In genomic region chr6:170088349-170088951, GRCh38 we compare ENCODE assay signal across 9 cellular contexts.
DNase-seq lines count a peak whose midpoint lies in the region; ATAC-seq and TF ChIP-seq lines count a peak whose summit lies in the region.
"Had no signal": no experiment of that assay in that cellular context is flagged by ENCODE, and none has a peak within 500 bp of the region (broad histone marks: within the 10 kb centered on the region; RNA-seq: fewer than 3 reads in every experiment).

No MANE protein-coding gene starts in this region.

- no CpG with 5 or more reads among the region's 28 CpGs for WGBS in right lobe of liver (ENCODE audit: insufficient coverage, low coverage, low lambda C conversion rate, missing lambda C conversion rate)

- H4K20me1 ChIP-seq in BLaER1 (peaks cover 16% of the 10 kb centered on the region), PC-9 (ENCODE audit: insufficient read depth) (no peaks in the 10 kb centered on the region)

- CTCF ChIA-PET in PC-9 (lab: Charles Lee) = no interaction called here

- peaks cover 29% of the 10 kb centered on the region for H3K4me1 Mint-ChIP-seq in T-helper 2 cell treated with Interferon-gamma antibody and Interleukin-4, amounts not matched to agents 5 μg/mL and 100 μg/mL, for 36 hours (ENCODE audit: low read depth)

- peaks cover 5% of the 10 kb centered on the region for H3K36me3 Mint-ChIP-seq in T-helper 2 cell treated with Interferon-gamma antibody and Interleukin-4, amounts not matched to agents 5 μg/mL and 100 μg/mL, for 36 hours (ENCODE audit: low read depth)

- intact Hi-C loops in right lobe of liver (cut with DNase I) = no loop called here
- intact Hi-C loops in PC-9 (cut with micrococcal nuclease; ENCODE audit: unreplicated experiment) = no loop called here

- no peaks in the 10 kb centered on the region for H3K79me2 ChIP-seq in PC-9 (ENCODE audit: low read depth)

- H3K4me2 ChIP-seq in BLaER1 (peak overlapping the region; percentile 99), PC-9 (no peak overlapping the region)

- H3K36me3 ChIP-seq in BLaER1 = no peaks in the 10 kb centered on the region
- H3K36me3 ChIP-seq in right lobe of liver = no peaks in the 10 kb centered on the region
- H3K36me3 ChIP-seq in PC-9 (ENCODE audit: low read depth) = no peaks in the 10 kb centered on the region

- peak overlapping the region; percentile 94 for H3K4me3 Mint-ChIP-seq in T-helper 2 cell treated with Interferon-gamma antibody and Interleukin-4, amounts not matched to agents 5 μg/mL and 100 μg/mL, for 36 hours

- POLR2A ChIA-PET in PC-9 (lab: Charles Lee; ENCODE audit: unreplicated experiment) = no interaction called here

- no peaks in the 10 kb centered on the region for H3K9me2 ChIP-seq in PC-9 (ENCODE audit: insufficient read depth)

- H3K27ac Mint-ChIP-seq in T-helper 2 cell treated with Interferon-gamma antibody and Interleukin-4, amounts not matched to agents 5 μg/mL and 100 μg/mL, for 36 hours = peak overlapping the region; percentile 100

- H3K9me3 Mint-ChIP-seq in T-helper 2 cell treated with Interferon-gamma antibody and Interleukin-4, amounts not matched to agents 5 μg/mL and 100 μg/mL, for 36 hours = no peaks in the 10 kb centered on the region

- H2AFZ ChIP-seq in PC-9 = no peak overlapping the region

- peaks cover 2% of the 10 kb centered on the region for H3K27me3 Mint-ChIP-seq in T-helper 2 cell treated with Interferon-gamma antibody and Interleukin-4, amounts not matched to agents 5 μg/mL and 100 μg/mL, for 36 hours (ENCODE audit: low read depth)

- H3K27me3 ChIP-seq in BLaER1 = no peaks in the 10 kb centered on the region
- H3K27me3 ChIP-seq in right lobe of liver = no peaks in the 10 kb centered on the region
- peaks cover 52% of the 10 kb centered on the region for H3K27me3 ChIP-seq in PC-9 (ENCODE audit: insufficient read depth, low read depth)

- H3K27ac ChIP-seq in BLaER1 (peak overlapping the region; percentile 83), right lobe of liver (no peak overlapping the region), PC-9 (no peak overlapping the region)

- peak; percentile 1 for ATAC-seq in GM21447 (IDR thresholded peaks at IDR 0.05; ENCODE audit: unreplicated experiment)
- peak in 3 of 4 donors; percentile 17 to 34 (median 26) for ATAC-seq in right lobe of liver
- no peak for ATAC-seq in HG02840 (IDR thresholded peaks at IDR 0.05; ENCODE audit: low FRiP score, unreplicated experiment)

- no peak for DNase-seq in T-helper 2 cell treated with Interferon-gamma antibody and Interleukin-4, amounts not matched to agents 5 μg/mL and 100 μg/mL, for 36 hours (ENCODE audit: low spot score)
- peak in 2 of 3 donors; percentile 37 to 51 for DNase-seq in right lobe of liver
- no peak for DNase-seq in PC-9
- no peak for DNase-seq in globus pallidus (ENCODE audit: low spot score)
- no peak for DNase-seq in DMS53 treated with DMSO at 0.1 percent for 48 hours (lab: John Stamatoyannopoulos, UW; ENCODE audit: unreplicated experiment)
- DNase-seq: DMS79 treated with DMSO at 0.1 percent for 48 hours had no signal

- BruUV-seq in PC-9 (replicated peaks; lab: Mats Ljungman, UMichigan) = no TSS peak

- H3F3A ChIP-seq in PC-9 (ENCODE audit: insufficient read depth, low read depth) = no peaks in the 10 kb centered on the region

- TF ChIP-seq POLR2A in right lobe of liver (IDR thresholded peaks at IDR 0.05) = no peak

- H3K9ac ChIP-seq in BLaER1 = peak overlapping the region; percentile 58

- H3K4me3 ChIP-seq in BLaER1 = peak overlapping the region; percentile 52
- no peak overlapping the region for H3K4me3 ChIP-seq in right lobe of liver
- H3K4me3 ChIP-seq in PC-9 = no peak overlapping the region

- TF ChIP-seq CTCF in right lobe of liver (IDR thresholded peaks at IDR 0.05) (no peak), PC-9 (conservative IDR thresholded peaks at IDR 0.05) (no peak)

- H3K9me3 ChIP-seq in BLaER1 (no peaks in the 10 kb centered on the region), right lobe of liver (no peaks in the 10 kb centered on the region), PC-9 (ENCODE audit: insufficient read depth, low read depth) (no peaks in the 10 kb centered on the region)

- H3K4me1 ChIP-seq in BLaER1 = peaks cover 68% of the 10 kb centered on the region
- H3K4me1 ChIP-seq in right lobe of liver = no peaks in the 10 kb centered on the region
- H3K4me1 ChIP-seq in PC-9 (replicated peaks; ENCODE audit: insufficient read depth) = no peaks in the 10 kb centered on the region

Comparison
In these comparisons a context has a peak if more than half of its experiments do, and no peak if none do; other contexts are left out.
1. DNase-seq: peak in right lobe of liver (2 of 3); none in T-helper 2 cell treated with Interferon-gamma antibody and Interleukin-4, amounts not matched to agents 5 μg/mL and 100 μg/mL, for 36 hours (single experiment), PC-9 (0 of 2), globus pallidus (single experiment) and DMS53 treated with DMSO at 0.1 percent for 48 hours (single experiment).